In genomic region chr13:110471833-110472162, GRCh38 we compare ENCODE assay signal across 8 cellular contexts.
DNase-seq lines count a peak whose midpoint lies in the region; ATAC-seq and TF ChIP-seq lines count a peak whose summit lies in the region.

No MANE protein-coding gene starts in this region.

- H3K79me1 ChIP-seq in mesenchymal stem cell (replicated peaks; ENCODE audit: low read length, poor library complexity, severe bottlenecking): peaks cover 6% of the 10 kb centered on the region

- H3K4me2 ChIP-seq in mesenchymal stem cell (ENCODE audit: low read length, poor library complexity, severe bottlenecking): no peak overlapping the region

- no peak overlapping the region for H2BK15ac ChIP-seq in mesenchymal stem cell (ENCODE audit: low read depth, poor library complexity, severe bottlenecking)

- no peaks in the 10 kb centered on the region for H3K27me3 ChIP-seq in mesenchymal stem cell (ENCODE audit: control insufficient read depth in 1 of 2, insufficient read depth in 1 of 2, low read length in 2 of 2)

- peaks cover 63 to 82% of the 10 kb centered on the region in 2 experiments for H3K36me3 ChIP-seq in mesenchymal stem cell (ENCODE audit: control insufficient read depth in 1 of 2, insufficient read depth in 2 of 2, low read depth in 1 of 2, low read length in 2 of 2)

- H3K36me3 Mint-ChIP-seq in activated naive CD8-positive, alpha-beta T cell treated with anti-CD3 and anti-CD28 coated beads for 36 hours: no peaks in the 10 kb centered on the region

- no peaks in the 10 kb centered on the region for H3K9me3 ChIP-seq in mesenchymal stem cell (ENCODE audit: control insufficient read depth, low read length)

- H3K4me3 ChIP-seq in mesenchymal stem cell (ENCODE audit: insufficient read depth in 1 of 2, low read depth in 1 of 2, low read length in 2 of 2) (no peak overlapping the region), foreskin fibroblast (ENCODE audit: low read depth in 1 of 2, low read length in 2 of 2) (no peak overlapping the region)

- peak overlapping the region in 1 of 2 experiments; percentile 11 for H3K18ac ChIP-seq in mesenchymal stem cell (ENCODE audit: low read depth in 1 of 2, low read length in 2 of 2)

- H2BK5ac ChIP-seq in mesenchymal stem cell (ENCODE audit: low read depth, low read length, poor library complexity, severe bottlenecking): no peak overlapping the region

- H3K27ac Mint-ChIP-seq in activated naive CD8-positive, alpha-beta T cell treated with anti-CD3 and anti-CD28 coated beads for 36 hours: no peak overlapping the region

- peaks cover 26% of the 10 kb centered on the region for H3K4me1 ChIP-seq in mesenchymal stem cell (ENCODE audit: control insufficient read depth, insufficient read depth, low read depth, low read length)

- no peak overlapping the region for H2AK5ac ChIP-seq in mesenchymal stem cell (ENCODE audit: low read length, severe bottlenecking)

- TF ChIP-seq CTCF in foreskin fibroblast (IDR thresholded peaks at IDR 0.05; ENCODE audit: low read depth, low read length): no peak

- H3K9ac ChIP-seq in mesenchymal stem cell (ENCODE audit: low read length): no peak overlapping the region

- DNase-seq in EL (peak; percentile 27), mesenchymal stem cell (peak; percentile 87), cerebellar nuclear complex (lab: John Stamatoyannopoulos, UW) (no peak), NCI-H1694 treated with DMSO at 0.1 percent for 48 hours (lab: John Stamatoyannopoulos, UW) (no peak), foreskin fibroblast (no peak)
- peak; percentile 29 for DNase-seq in activated naive CD8-positive, alpha-beta T cell treated with anti-CD3 and anti-CD28 coated beads for 36 hours

- no peak overlapping the region for H3K4ac ChIP-seq in mesenchymal stem cell (ENCODE audit: low read depth in 1 of 2, low read length in 2 of 2)

- H2BK120ac ChIP-seq in mesenchymal stem cell (ENCODE audit: low read depth, low read length): no peak overlapping the region

- no peak overlapping the region for H3K14ac ChIP-seq in mesenchymal stem cell (ENCODE audit: low read length in 2 of 2)

- ATAC-seq in GM19452 (IDR thresholded peaks at IDR 0.05; ENCODE audit: unreplicated experiment): peak; percentile 98
- ATAC-seq in HG03432 (IDR thresholded peaks at IDR 0.05; ENCODE audit: unreplicated experiment): peak; percentile 98

- H3K27ac ChIP-seq in mesenchymal stem cell (ENCODE audit: low read length, poor library complexity, severe bottlenecking): peak overlapping the region; percentile 33

- no peak overlapping the region for H3K4me3 Mint-ChIP-seq in activated naive CD8-positive, alpha-beta T cell treated with anti-CD3 and anti-CD28 coated beads for 36 hours

- no peak overlapping the region for H4K8ac ChIP-seq in mesenchymal stem cell (ENCODE audit: low read length)

- no peak overlapping the region for H2BK12ac ChIP-seq in mesenchymal stem cell (ENCODE audit: low read length in 2 of 2)

- H3K27me3 Mint-ChIP-seq in activated naive CD8-positive, alpha-beta T cell treated with anti-CD3 and anti-CD28 coated beads for 36 hours: peaks cover 21% of the 10 kb centered on the region

- H3K23ac ChIP-seq in mesenchymal stem cell (ENCODE audit: low read length in 2 of 2): no peak overlapping the region

- H3K4me1 Mint-ChIP-seq in activated naive CD8-positive, alpha-beta T cell treated with anti-CD3 and anti-CD28 coated beads for 36 hours: peaks cover 3% of the 10 kb centered on the region

- no peak overlapping the region for H4K91ac ChIP-seq in mesenchymal stem cell (ENCODE audit: low read length)

- 53% methylated on average over 5 of the region's 7 CpGs for WGBS in mesenchymal stem cell

- H3K9me3 Mint-ChIP-seq in activated naive CD8-positive, alpha-beta T cell treated with anti-CD3 and anti-CD28 coated beads for 36 hours: no peaks in the 10 kb centered on the region

- no peak overlapping the region for H2AFZ ChIP-seq in mesenchymal stem cell (ENCODE audit: low read depth, low read length)

Comparison
In these comparisons a context has a peak if more than half of its experiments do, and no peak if none do; other contexts are left out.
1. DNase-seq: peak in EL (single experiment), activated naive CD8-positive, alpha-beta T cell treated with anti-CD3 and anti-CD28 coated beads for 36 hours (single experiment) and mesenchymal stem cell (single experiment); none in cerebellar nuclear complex (0 of 2), NCI-H1694 treated with DMSO at 0.1 percent for 48 hours (single experiment) and foreskin fibroblast (0 of 2).